8 cellular contexts compared by ENCODE assay signal in the genomic region with DNA sequence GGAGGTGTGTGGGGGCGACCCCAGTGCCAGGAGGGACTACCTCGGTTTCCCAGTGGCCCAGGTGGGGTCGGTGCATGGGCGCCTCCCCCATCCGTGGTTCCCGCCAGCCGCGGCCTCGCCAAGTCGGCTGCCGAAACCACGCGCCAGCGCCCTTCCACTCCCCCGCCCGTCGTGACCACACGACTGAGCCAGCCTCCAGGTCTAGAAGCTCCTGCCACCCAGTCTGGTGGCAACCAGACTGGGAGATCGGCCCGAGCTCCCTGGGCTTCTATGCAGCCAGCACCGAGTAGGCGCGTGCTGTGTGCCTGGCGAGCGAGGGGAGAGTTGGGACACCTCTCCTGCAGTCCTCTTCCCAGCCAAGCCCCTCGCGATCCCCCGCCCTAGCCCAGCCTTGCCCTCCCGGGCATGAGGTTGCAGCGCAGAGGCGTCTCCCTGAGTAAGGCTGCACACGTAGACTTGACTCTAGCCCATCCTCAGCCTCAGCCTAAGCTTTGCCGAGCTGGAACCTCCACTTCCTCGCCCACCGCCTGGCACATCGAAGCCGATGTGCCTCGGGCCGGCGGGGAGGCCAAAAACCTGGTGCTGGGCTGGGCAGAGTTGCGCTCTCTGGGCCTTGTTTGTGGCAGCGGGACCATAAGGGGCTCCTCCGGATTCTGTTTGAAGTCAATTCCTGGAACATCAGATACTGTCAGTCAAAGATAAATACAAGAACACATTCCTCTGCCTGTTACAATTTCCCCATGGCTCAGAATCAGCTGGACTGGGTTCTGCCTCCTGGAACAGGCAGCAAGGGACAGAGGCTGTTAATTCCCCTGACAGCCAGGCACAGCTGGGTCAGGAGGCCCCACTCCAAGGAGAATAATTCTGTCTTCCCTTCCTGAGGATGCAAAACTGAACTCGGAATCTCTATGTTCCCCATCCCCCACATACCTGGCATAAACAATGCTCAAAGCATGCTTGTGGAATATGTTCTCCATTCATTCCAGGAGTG. TPM values are rescaled to one million over a fixed set of nuclear protein-coding genes. Genes with fewer than 3 reads are reported as not detected.
DNase-seq lines count a peak whose midpoint lies in the region; ATAC-seq and TF ChIP-seq lines count a peak whose summit lies in the region.

No MANE protein-coding gene starts in this region.

- H3K36me3 ChIP-seq in fibroblast of lung (ENCODE audit: control insufficient read depth, insufficient read depth, low read length) (no peaks in the 10 kb centered on the region), trophoblast cell (ENCODE audit: control insufficient read depth in 1 of 2, insufficient read depth in 2 of 2, low read length in 2 of 2) (no peaks in the 10 kb centered on the region), adrenal gland (replicated peaks in 1 of 2) (no peaks in the 10 kb centered on the region)

- H2BK5ac ChIP-seq in trophoblast cell (ENCODE audit: low read depth, low read length, poor library complexity), result no peak overlapping the region

- TF ChIP-seq POLR2A in adrenal gland (IDR thresholded peaks at IDR 0.05), result no peak

- H3K4me1 ChIP-seq in fibroblast of lung (ENCODE audit: control insufficient read depth, extremely low read depth, insufficient read depth, low read length) (peaks cover 8% of the 10 kb centered on the region), trophoblast cell (ENCODE audit: control insufficient read depth in 1 of 2, insufficient read depth in 2 of 2, low read length in 2 of 2) (peaks cover 16 to 19% of the 10 kb centered on the region in 2 experiments), adrenal gland (replicated peaks in 1 of 2) (peaks cover 15 to 18% of the 10 kb centered on the region in 2 donors)

- H2AK5ac ChIP-seq in trophoblast cell (ENCODE audit: low read length), result no peak overlapping the region

- H3K4ac ChIP-seq in trophoblast cell (ENCODE audit: low read depth, low read length), result no peak overlapping the region

- peak overlapping the region; percentile 24 for H2BK12ac ChIP-seq in trophoblast cell (ENCODE audit: low read length)

- H3K14ac ChIP-seq in trophoblast cell (ENCODE audit: low read length), result no peak overlapping the region

- no peak for ATAC-seq in GM21786 (IDR thresholded peaks at IDR 0.05; ENCODE audit: unreplicated experiment)

- no peaks in the 10 kb centered on the region for H3K79me1 ChIP-seq in trophoblast cell (ENCODE audit: low read length)

- no CpG with 5 or more reads among the region's 44 CpGs for WGBS in trophoblast cell (ENCODE audit: extremely low coverage, insufficient coverage, insufficient read length)
- WGBS in adrenal gland, 4 donors, result 28 to 47% (median 31%) methylated on average over 13 to 44 of the region's 44 CpGs

- H3K4me3 ChIP-seq in fibroblast of lung (replicated peaks in 1 of 4; ENCODE audit: control extremely low read depth in 1 of 4, insufficient read depth in 1 of 4, low read depth in 3 of 4, low read length in 4 of 4) (peak overlapping the region; percentile 33 to 48 (median 35)), trophoblast cell (ENCODE audit: low read depth, low read length) (peak overlapping the region; percentile 10), adrenal gland (peak overlapping the region in 1 of 4 donors; percentile 62)

- H3K79me2 ChIP-seq in fibroblast of lung (ENCODE audit: control insufficient read depth, insufficient read depth, low read length) (no peaks in the 10 kb centered on the region), trophoblast cell (ENCODE audit: control insufficient read depth, insufficient read depth, low read length, poor library complexity) (no peaks in the 10 kb centered on the region)

- H4K8ac ChIP-seq in trophoblast cell (ENCODE audit: low read depth, low read length), result no peak overlapping the region

- peaks cover 18% of the 10 kb centered on the region for H3K27me3 ChIP-seq in fibroblast of lung (ENCODE audit: control insufficient read depth, insufficient read depth, low read length)
- H3K27me3 ChIP-seq in trophoblast cell (ENCODE audit: insufficient read depth, low read length), result peaks cover 35% of the 10 kb centered on the region
- H3K27me3 ChIP-seq in adrenal gland, result no peaks in the 10 kb centered on the region

- H3K27ac ChIP-seq in fibroblast of lung (ENCODE audit: insufficient read depth, low read length), result no peak overlapping the region
- no peak overlapping the region for H3K27ac ChIP-seq in trophoblast cell (ENCODE audit: low read depth, low read length)
- H3K27ac ChIP-seq in adrenal gland, result no peak overlapping the region

- no peaks in the 10 kb centered on the region for H4K20me1 ChIP-seq in fibroblast of lung (ENCODE audit: control insufficient read depth, extremely low read depth, insufficient read depth, low read length)

- TF ChIP-seq CTCF in fibroblast of lung (conservative IDR thresholded peaks at IDR 0.05 in 1 of 2, IDR thresholded peaks at IDR 0.05 in 1 of 2; ENCODE audit: low read depth in 1 of 2, low read length in 2 of 2), result no peak
- no peak for TF ChIP-seq CTCF in adrenal gland (IDR thresholded peaks at IDR 0.05)

- DNase-seq in G401 (ENCODE audit: low spot score) (peak; percentile 67), activated T-cell treated with anti-CD3 and anti-CD28 coated beads for 24 hours (ENCODE audit: low read depth) (peak; percentile 19), fibroblast of lung (ENCODE audit: low read depth in 2 of 2) (no peak), trophoblast cell (no peak), NCI-H2227 treated with DMSO at 0.1 percent for 48 hours (lab: John Stamatoyannopoulos, UW) (no peak), GM19240 (ENCODE audit: insufficient read length, low spot score) (no peak), adrenal gland (no peak)

- peak overlapping the region; percentile 45 for H2AFZ ChIP-seq in fibroblast of lung (ENCODE audit: low read length)
- no peak overlapping the region for H2AFZ ChIP-seq in trophoblast cell (ENCODE audit: insufficient read depth, low read length, poor library complexity)

- H4K12ac ChIP-seq in trophoblast cell (ENCODE audit: low read depth, low read length), result peak overlapping the region; percentile 16

- in situ Hi-C loops in G401 (cut with HindIII; ENCODE audit: low sequenced_read_pairs), result no loop called here

- no peaks in the 10 kb centered on the region for H3K9me3 ChIP-seq in fibroblast of lung (ENCODE audit: control insufficient read depth, insufficient read depth, low read depth, low read length)
- H3K9me3 ChIP-seq in trophoblast cell (ENCODE audit: insufficient read depth, low read depth, low read length), result peaks cover 7% of the 10 kb centered on the region
- no peaks in the 10 kb centered on the region for H3K9me3 ChIP-seq in adrenal gland (replicated peaks in 1 of 3)

- no peak overlapping the region for H3K18ac ChIP-seq in trophoblast cell (ENCODE audit: low read length)

- H3K4me2 ChIP-seq in fibroblast of lung (ENCODE audit: extremely low read depth, insufficient read depth, low read length) (peak overlapping the region; percentile 77), trophoblast cell (ENCODE audit: low read length) (peak overlapping the region; percentile 61)

- intact Hi-C loops in adrenal gland (cut with DNase I), result no loop called here

- H2BK120ac ChIP-seq in trophoblast cell (ENCODE audit: insufficient read depth, low read length, poor library complexity), result no peak overlapping the region

- no peak overlapping the region for H3K23ac ChIP-seq in trophoblast cell (ENCODE audit: low read length)

- H3K9ac ChIP-seq in fibroblast of lung (ENCODE audit: insufficient read depth, low read length) (peak overlapping the region; percentile 13), trophoblast cell (ENCODE audit: low read length) (no peak overlapping the region)

- peak overlapping the region; percentile 17 for H4K91ac ChIP-seq in trophoblast cell (ENCODE audit: low read depth, low read length)

RNA-seq across cellular contexts. Expression of a gene that starts 1.5 kb away (rescaled TPM):
- 28.1 and 37.6 TPM in 2 replicates for total RNA-seq in G401 (2014; rRNA removed; shearing (Covaris generic))
- total RNA-seq in fibroblast of lung, result 0.26 TPM in 1 of 2 replicates, not detected in the other
- 0.02 TPM in 2 replicates for polyA plus RNA-seq in fibroblast of lung
- 0.06 TPM in 1 of 2 replicates, not detected in the other for polyA plus RNA-seq in fibroblast of lung (2012)
- polyA minus RNA-seq in fibroblast of lung (ENCODE audit: low replicate concordance), result 1.2 TPM in 1 of 2 replicates, not detected in the other
- 1.1 and 1.2 TPM in 2 replicates for polyA plus RNA-seq in trophoblast cell (2013)
- 1 to 10 TPM in 4 of 8 donors, under 1 TPM in 3, not detected in 1; 0.26 to 3.5 (median 1.3) TPM for total RNA-seq in adrenal gland
- 1 to 10 TPM in 2 of 3 donors, under 1 TPM in 1; 0.71 to 2.2 (median 1.1) TPM for polyA plus RNA-seq in adrenal gland

RNA-seq across cellular contexts. Expression of a gene that starts 33.8 kb away (rescaled TPM):
- 62.5 and 124 TPM in 2 replicates for total RNA-seq in G401 (2014; rRNA removed; shearing (Covaris generic))
- total RNA-seq in fibroblast of lung (12.8 and 17.5 TPM in 2 replicates), adrenal gland (100 to 1,000 TPM in 2 of 8 donors, 10 to 100 TPM in 6; 36.4 to 138 (median 61.4) TPM)
- polyA plus RNA-seq in fibroblast of lung (30.6 and 37.6 TPM in 2 replicates), adrenal gland (100 to 1,000 TPM in 1 of 3 donors, 10 to 100 TPM in 1, 1 to 10 TPM in 1; 8.2 to 134 (median 30.5) TPM)
- polyA plus RNA-seq in fibroblast of lung (2012), result 21.8 and 31.9 TPM in 2 replicates
- 5.4 and 21.2 TPM in 2 replicates for polyA minus RNA-seq in fibroblast of lung (ENCODE audit: low replicate concordance)
- 32.6 and 33.1 TPM in 2 replicates for polyA plus RNA-seq in trophoblast cell (2013)

RNA-seq across cellular contexts. Expression of a gene that starts 45.0 kb away (rescaled TPM):
- total RNA-seq in G401 (2014; rRNA removed; shearing (Covaris generic)), result 22.5 and 30.1 TPM in 2 replicates
- 37.8 and 47.1 TPM in 2 replicates for total RNA-seq in fibroblast of lung
- polyA plus RNA-seq in fibroblast of lung, result 58.8 and 66.7 TPM in 2 replicates
- polyA plus RNA-seq in fibroblast of lung (2012), result 51.8 and 63.6 TPM in 2 replicates
- polyA minus RNA-seq in fibroblast of lung (ENCODE audit: low replicate concordance), result 60.9 and 68.1 TPM in 2 replicates
- polyA plus RNA-seq in trophoblast cell (2013), result 17.7 and 18.1 TPM in 2 replicates
- 100 to 1,000 TPM in 1 of 8 donors, 10 to 100 TPM in 7; 62.7 to 107 (median 89.0) TPM for total RNA-seq in adrenal gland
- 10 to 100 TPM; 17.5 to 67.3 (median 19.4) TPM for polyA plus RNA-seq in adrenal gland

Comparison
In these comparisons a context has a peak if more than half of its experiments do, and no peak if none do; other contexts are left out.
1. DNase-seq: peak in G401 (single experiment) and activated T-cell treated with anti-CD3 and anti-CD28 coated beads for 24 hours (single experiment); none in fibroblast of lung (0 of 2), trophoblast cell (0 of 2), NCI-H2227 treated with DMSO at 0.1 percent for 48 hours (single experiment), GM19240 (single experiment) and adrenal gland (0 of 7).